1 cellular context compared by ENCODE assay signal in the genomic region with DNA sequence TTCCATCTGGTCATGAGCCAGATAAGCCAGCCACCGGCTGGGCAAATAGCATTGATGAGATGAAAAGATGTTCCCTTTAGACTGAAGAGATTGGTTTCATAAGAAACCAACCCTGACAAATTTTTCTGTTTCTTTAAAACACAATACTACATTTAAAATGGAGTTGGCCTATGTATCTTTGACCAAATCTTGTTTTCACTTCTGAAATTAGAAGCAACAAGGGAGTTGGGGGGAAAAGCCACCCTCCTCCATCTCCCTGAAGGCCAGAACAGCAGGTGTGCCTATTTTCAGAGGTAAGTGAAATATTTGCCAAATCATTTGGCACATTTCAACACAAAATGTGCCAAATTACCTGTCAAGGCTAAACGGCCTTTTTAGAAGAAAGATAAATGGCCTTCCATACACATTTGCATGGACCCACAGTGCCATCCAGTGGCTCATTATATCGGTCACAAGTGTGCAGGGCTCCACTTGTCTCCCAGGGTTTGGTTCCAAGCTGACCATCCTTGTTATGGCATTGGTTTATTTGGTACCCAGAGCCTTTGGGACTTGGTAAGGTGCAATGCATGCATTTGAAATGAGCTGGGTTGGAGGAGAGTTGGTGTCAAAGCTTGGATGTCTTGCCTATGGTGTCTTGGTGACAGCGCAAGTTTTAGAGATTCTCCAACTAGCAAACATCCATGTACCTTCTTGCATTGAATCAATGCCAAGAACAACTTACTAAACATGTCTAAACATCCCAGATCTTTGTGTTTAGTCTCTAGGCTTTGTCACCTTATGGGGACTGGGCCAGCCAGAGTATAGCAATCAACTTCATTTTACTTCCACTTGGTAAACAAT.
TF ChIP-seq lines count a peak whose summit lies in the region.

No MANE protein-coding gene starts in this region.

TF ChIP-seq in GM23338, 12 proteins besides CTCF, POLR2A, EP300 and RAD21 (continued from another document):
- TF ChIP-seq, protein P1, sequence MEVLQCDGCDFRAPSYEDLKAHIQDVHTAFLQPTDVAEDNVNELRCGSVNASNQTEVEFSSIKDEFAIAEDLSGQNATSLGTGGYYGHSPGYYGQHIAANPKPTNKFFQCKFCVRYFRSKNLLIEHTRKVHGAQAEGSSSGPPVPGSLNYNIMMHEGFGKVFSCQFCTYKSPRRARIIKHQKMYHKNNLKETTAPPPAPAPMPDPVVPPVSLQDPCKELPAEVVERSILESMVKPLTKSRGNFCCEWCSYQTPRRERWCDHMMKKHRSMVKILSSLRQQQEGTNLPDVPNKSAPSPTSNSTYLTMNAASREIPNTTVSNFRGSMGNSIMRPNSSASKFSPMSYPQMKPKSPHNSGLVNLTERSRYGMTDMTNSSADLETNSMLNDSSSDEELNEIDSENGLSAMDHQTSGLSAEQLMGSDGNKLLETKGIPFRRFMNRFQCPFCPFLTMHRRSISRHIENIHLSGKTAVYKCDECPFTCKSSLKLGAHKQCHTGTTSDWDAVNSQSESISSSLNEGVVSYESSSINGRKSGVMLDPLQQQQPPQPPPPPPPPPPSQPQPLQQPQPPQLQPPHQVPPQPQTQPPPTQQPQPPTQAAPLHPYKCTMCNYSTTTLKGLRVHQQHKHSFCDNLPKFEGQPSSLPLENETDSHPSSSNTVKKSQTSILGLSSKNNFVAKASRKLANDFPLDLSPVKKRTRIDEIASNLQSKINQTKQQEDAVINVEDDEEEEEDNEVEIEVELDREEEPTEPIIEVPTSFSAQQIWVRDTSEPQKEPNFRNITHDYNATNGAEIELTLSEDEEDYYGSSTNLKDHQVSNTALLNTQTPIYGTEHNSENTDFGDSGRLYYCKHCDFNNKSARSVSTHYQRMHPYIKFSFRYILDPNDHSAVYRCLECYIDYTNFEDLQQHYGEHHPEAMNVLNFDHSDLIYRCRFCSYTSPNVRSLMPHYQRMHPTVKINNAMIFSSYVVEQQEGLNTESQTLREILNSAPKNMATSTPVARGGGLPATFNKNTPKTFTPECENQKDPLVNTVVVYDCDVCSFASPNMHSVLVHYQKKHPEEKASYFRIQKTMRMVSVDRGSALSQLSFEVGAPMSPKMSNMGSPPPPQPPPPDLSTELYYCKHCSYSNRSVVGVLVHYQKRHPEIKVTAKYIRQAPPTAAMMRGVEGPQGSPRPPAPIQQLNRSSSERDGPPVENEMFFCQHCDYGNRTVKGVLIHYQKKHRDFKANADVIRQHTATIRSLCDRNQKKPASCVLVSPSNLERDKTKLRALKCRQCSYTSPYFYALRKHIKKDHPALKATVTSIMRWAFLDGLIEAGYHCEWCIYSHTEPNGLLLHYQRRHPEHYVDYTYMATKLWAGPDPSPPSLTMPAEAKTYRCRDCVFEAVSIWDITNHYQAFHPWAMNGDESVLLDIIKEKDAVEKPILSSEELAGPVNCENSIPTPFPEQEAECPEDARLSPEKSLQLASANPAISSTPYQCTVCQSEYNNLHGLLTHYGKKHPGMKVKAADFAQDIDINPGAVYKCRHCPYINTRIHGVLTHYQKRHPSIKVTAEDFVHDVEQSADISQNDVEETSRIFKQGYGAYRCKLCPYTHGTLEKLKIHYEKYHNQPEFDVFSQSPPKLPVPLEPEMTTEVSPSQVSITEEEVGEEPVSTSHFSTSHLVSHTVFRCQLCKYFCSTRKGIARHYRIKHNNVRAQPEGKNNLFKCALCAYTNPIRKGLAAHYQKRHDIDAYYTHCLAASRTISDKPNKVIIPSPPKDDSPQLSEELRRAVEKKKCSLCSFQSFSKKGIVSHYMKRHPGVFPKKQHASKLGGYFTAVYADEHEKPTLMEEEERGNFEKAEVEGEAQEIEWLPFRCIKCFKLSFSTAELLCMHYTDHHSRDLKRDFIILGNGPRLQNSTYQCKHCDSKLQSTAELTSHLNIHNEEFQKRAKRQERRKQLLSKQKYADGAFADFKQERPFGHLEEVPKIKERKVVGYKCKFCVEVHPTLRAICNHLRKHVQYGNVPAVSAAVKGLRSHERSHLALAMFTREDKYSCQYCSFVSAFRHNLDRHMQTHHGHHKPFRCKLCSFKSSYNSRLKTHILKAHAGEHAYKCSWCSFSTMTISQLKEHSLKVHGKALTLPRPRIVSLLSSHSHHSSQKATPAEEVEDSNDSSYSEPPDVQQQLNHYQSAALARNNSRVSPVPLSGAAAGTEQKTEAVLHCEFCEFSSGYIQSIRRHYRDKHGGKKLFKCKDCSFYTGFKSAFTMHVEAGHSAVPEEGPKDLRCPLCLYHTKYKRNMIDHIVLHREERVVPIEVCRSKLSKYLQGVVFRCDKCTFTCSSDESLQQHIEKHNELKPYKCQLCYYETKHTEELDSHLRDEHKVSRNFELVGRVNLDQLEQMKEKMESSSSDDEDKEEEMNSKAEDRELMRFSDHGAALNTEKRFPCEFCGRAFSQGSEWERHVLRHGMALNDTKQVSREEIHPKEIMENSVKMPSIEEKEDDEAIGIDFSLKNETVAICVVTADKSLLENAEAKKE (CRISPR knock-in tag; IDR thresholded peaks at IDR 0.05): no peak
- TF ChIP-seq ZNF114 (CRISPR knock-in tag; IDR thresholded peaks at IDR 0.05) (no peak), EZH2phosphoT487 (IDR thresholded peaks at IDR 0.05; ENCODE audit: unreplicated experiment) (no peak), STAT1 (IDR thresholded peaks at IDR 0.05; ENCODE audit: unreplicated experiment) (no peak)
